17 cellular contexts compared by ENCODE assay signal in genomic region chr6:134720353-134721094, GRCh38.
DNase-seq lines count a peak whose midpoint lies in the region; ATAC-seq and TF ChIP-seq lines count a peak whose summit lies in the region.
"Had no signal": no experiment of that assay in that cellular context is flagged by ENCODE, and none has a peak within 500 bp of the region (broad histone marks: within the 10 kb centered on the region; RNA-seq: fewer than 3 reads in every experiment).

No MANE protein-coding gene starts in this region.

- H3K4me2 ChIP-seq in neural progenitor cell: no peak overlapping the region
- H3K4me2 ChIP-seq: A549 had no signal

- H3K79me2 ChIP-seq in neural progenitor cell (ENCODE audit: low read depth): no peaks in the 10 kb centered on the region

- intact Hi-C loops in Right ventricle myocardium inferior (cut with DNase I) (loop anchor here (5.0 kb wide), 2 partner anchors 203 to 543 kb away; no protein-coding TSS in a partner anchor), cardiac septum (cut with DNase I) (loop anchor here (2.0 to 5.0 kb wide), 2 partner anchors 178 to 546 kb away; no protein-coding TSS in a partner anchor), vagina (cut with DNase I) (no loop called here)

- no peaks in the 10 kb centered on the region for H4K20me1 ChIP-seq in neural progenitor cell (ENCODE audit: low read depth)

- no peak overlapping the region for H2AFZ ChIP-seq in neural progenitor cell (replicated peaks)

- no peaks in the 10 kb centered on the region for H3K27me3 Mint-ChIP-seq in neural progenitor cell (ENCODE audit: insufficient read depth, low read depth)

- no peak for DNase-seq in Right ventricle myocardium inferior (ENCODE audit: missing footprints)
- no peak for DNase-seq in cardiac septum (ENCODE audit: low spot score)
- peak; percentile 35 for DNase-seq in fibroblast of mammary gland (ENCODE audit: low read depth)
- DNase-seq in neural progenitor cell (ENCODE audit: low spot score): no peak
- DNase-seq in vagina (ENCODE audit: extremely low spot score in 2 of 2): no peak
- DNase-seq in activated CD8-positive, alpha-beta memory T cell treated with anti-CD3 and anti-CD28 coated beads for 24 hours: no peak
- DNase-seq in NK-92 treated with Interleukin-12 subunit alpha and Interleukin-12 subunit beta, amount 100 ng/mL, for 24 hours (lab: John Stamatoyannopoulos, UW): no peak
- DNase-seq: activated CD4-positive, alpha-beta T cell treated with anti-CD3 and anti-CD28 coated beads, Interleukin-2, amount 10 ng/mL, durations not matched to agents 7 days and 5 days; activated naive CD8-positive, alpha-beta T cell treated with anti-CD3 and anti-CD28 coated beads for 36 hours; erythroblast; midbrain; NCI-H1930; RPMI8226; stimulated activated CD4-positive, alpha-beta T cell treated with anti-CD3 and anti-CD28 coated beads, Interleukin-1b, Interleukin-23, amount 100 ng/mL, for 48 hours; testis had no signal

- H3K9me3 Mint-ChIP-seq in neural progenitor cell: no peaks in the 10 kb centered on the region
- H3K9me3 Mint-ChIP-seq: activated CD4-positive, alpha-beta T cell treated with anti-CD3 and anti-CD28 coated beads, Interleukin-2, amount 10 ng/mL, durations not matched to agents 7 days and 5 days; activated naive CD8-positive, alpha-beta T cell treated with anti-CD3 and anti-CD28 coated beads for 36 hours had no signal

- H3K27me3 ChIP-seq in neural progenitor cell (no peaks in the 10 kb centered on the region), vagina (no peaks in the 10 kb centered on the region)
- H3K27me3 ChIP-seq: testis had no signal

- H3K4me1 ChIP-seq in neural progenitor cell (no peaks in the 10 kb centered on the region), vagina (peaks cover 61% of the 10 kb centered on the region)

- H3K36me3 ChIP-seq in neural progenitor cell (no peaks in the 10 kb centered on the region), vagina (no peaks in the 10 kb centered on the region)

- no peak for TF ChIP-seq POLR2A in vagina (IDR thresholded peaks at IDR 0.05)

- H3K4me3 ChIP-seq in fibroblast of mammary gland (ENCODE audit: control insufficient read depth, low read depth, low read length) (no peak overlapping the region), neural progenitor cell (no peak overlapping the region), vagina (no peak overlapping the region)
- H3K4me3 ChIP-seq: A549, testis had no signal

- no peaks in the 10 kb centered on the region for H3F3A ChIP-seq in neural progenitor cell (ENCODE audit: low read depth)

- ATAC-seq in Right ventricle myocardium inferior (peak; percentile 56), HG02884 (IDR thresholded peaks at IDR 0.05; ENCODE audit: unreplicated experiment) (no peak)
- ATAC-seq: A549 had no signal

- H3K4me3 Mint-ChIP-seq in neural progenitor cell: no peak overlapping the region
- H3K4me3 Mint-ChIP-seq: activated CD4-positive, alpha-beta T cell treated with anti-CD3 and anti-CD28 coated beads, Interleukin-2, amount 10 ng/mL, durations not matched to agents 7 days and 5 days; activated naive CD8-positive, alpha-beta T cell treated with anti-CD3 and anti-CD28 coated beads for 36 hours had no signal

- no peak overlapping the region for H3K27ac ChIP-seq in neural progenitor cell
- peak overlapping the region; percentile 31 for H3K27ac ChIP-seq in vagina

- no peaks in the 10 kb centered on the region for H3K9me3 ChIP-seq in neural progenitor cell (ENCODE audit: low read depth)
- no peaks in the 10 kb centered on the region for H3K9me3 ChIP-seq in vagina
- H3K9me3 ChIP-seq: A549, testis had no signal

- TF ChIP-seq CTCF in fibroblast of mammary gland (conservative IDR thresholded peaks at IDR 0.05; ENCODE audit: control insufficient read depth, insufficient read depth, low read depth, low read length) (no peak), neural progenitor cell (IDR thresholded peaks at IDR 0.05) (no peak), vagina (IDR thresholded peaks at IDR 0.05) (no peak)

- no peak overlapping the region for H3K9ac ChIP-seq in neural progenitor cell

- peak overlapping the region; percentile 16 for H3K27ac Mint-ChIP-seq in neural progenitor cell
- H3K27ac Mint-ChIP-seq: activated CD4-positive, alpha-beta T cell treated with anti-CD3 and anti-CD28 coated beads, Interleukin-2, amount 10 ng/mL, durations not matched to agents 7 days and 5 days; activated naive CD8-positive, alpha-beta T cell treated with anti-CD3 and anti-CD28 coated beads for 36 hours had no signal

- peaks cover 14% of the 10 kb centered on the region for H3K4me1 Mint-ChIP-seq in neural progenitor cell
- H3K4me1 Mint-ChIP-seq: activated CD4-positive, alpha-beta T cell treated with anti-CD3 and anti-CD28 coated beads, Interleukin-2, amount 10 ng/mL, durations not matched to agents 7 days and 5 days; activated naive CD8-positive, alpha-beta T cell treated with anti-CD3 and anti-CD28 coated beads for 36 hours had no signal

- H3K36me3 Mint-ChIP-seq in neural progenitor cell: no peaks in the 10 kb centered on the region
- H3K36me3 Mint-ChIP-seq: activated naive CD8-positive, alpha-beta T cell treated with anti-CD3 and anti-CD28 coated beads for 36 hours had no signal
